In genomic region chr11:13033760-13034533, GRCh38 we compare ENCODE assay signal across 15 cellular contexts. TPM values are rescaled to one million over a fixed set of nuclear protein-coding genes. Genes with fewer than 3 reads are reported as not detected.
"Had no signal": no experiment of that assay in that cellular context is flagged by ENCODE, and none has a peak within 500 bp of the region (broad histone marks: within the 10 kb centered on the region; RNA-seq: fewer than 3 reads in every experiment).

No MANE protein-coding gene starts in this region.

- FAIRE-seq: endothelial cell of umbilical vein, frontal cortex had no signal

- H3K27me3 ChIP-seq: colonic mucosa, right lobe of liver had no signal

- H3K4me1 ChIP-seq: colonic mucosa, right lobe of liver, tibial artery had no signal

- DNase-seq: activated CD4-positive, alpha-beta T cell treated with anti-CD3 and anti-CD28 coated beads for 48 hours; activated naive CD4-positive, alpha-beta T cell treated with Interleukin-2 at 50 U/mL for 16 hours; caudate nucleus; colonic mucosa; effector CD4-positive, alpha-beta T cell; mammary epithelial cell; naive thymus-derived CD4-positive, alpha-beta T cell; nucleus accumbens; right lobe of liver; T1000; tibial artery had no signal

- H3K9me3 ChIP-seq: colonic mucosa, right lobe of liver, tibial artery had no signal

- H3K36me3 ChIP-seq: colonic mucosa, right lobe of liver, tibial artery had no signal

- H3K4me3 ChIP-seq: colonic mucosa, right lobe of liver, tibial artery had no signal

- H3K27ac ChIP-seq: colonic mucosa, right lobe of liver, tibial artery, VCaP had no signal

RNA-seq across cellular contexts. Expression of gene RASSF10, which starts 24.8 kb away (rescaled TPM):
- total RNA-seq: endothelial cell of umbilical vein; mononuclear cell; naive thymus-derived CD4-positive, alpha-beta T cell had no signal
- polyA plus RNA-seq: naive thymus-derived CD4-positive, alpha-beta T cell had no signal
